In the genomic region with DNA sequence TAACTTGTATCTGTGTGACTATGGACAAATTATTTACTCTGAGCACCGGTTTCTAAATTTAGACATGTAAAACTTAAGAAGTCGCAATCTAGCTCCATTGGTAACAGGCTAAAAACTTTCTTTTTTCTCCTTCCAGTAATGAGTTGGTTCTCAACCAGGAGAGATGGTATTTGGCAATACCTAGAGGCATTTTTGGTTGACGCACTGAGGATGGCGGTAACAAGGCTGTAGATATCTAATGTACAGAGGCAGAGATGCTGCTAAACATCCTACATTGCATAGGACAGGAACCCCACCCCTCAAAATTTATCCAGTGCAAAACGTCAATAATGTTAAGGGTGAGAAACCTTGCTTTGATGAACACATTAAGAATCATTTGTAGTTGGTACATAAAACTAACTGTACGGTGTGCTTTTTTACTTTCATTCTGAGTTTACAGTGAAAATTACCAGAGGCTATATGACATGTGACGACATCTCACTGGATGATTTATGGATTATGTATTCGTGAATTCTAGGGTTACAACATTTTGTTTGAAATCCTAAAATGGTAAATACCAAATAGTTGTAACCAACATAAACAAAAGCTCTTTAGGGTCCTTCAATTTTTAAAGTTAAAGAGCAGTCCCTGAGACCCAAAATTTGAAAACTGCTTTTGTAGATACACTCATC, we compare ENCODE assay signal across 13 cellular contexts.
"Had no signal": no experiment of that assay in that cellular context is flagged by ENCODE, and none has a peak within 500 bp of the region (broad histone marks: within the 10 kb centered on the region; RNA-seq: fewer than 3 reads in every experiment).

No MANE protein-coding gene starts in this region.

- H3K36me3 ChIP-seq: cardiac muscle cell, ovary had no signal

- DNase-seq: activated CD4-positive, alpha-beta T cell treated with anti-CD3 and anti-CD28 coated beads, Interleukin-2, amount 10 ng/mL, durations not matched to agents 7 days and 5 days; activated CD4-positive, CD25-positive, alpha-beta regulatory T cell; activated naive CD4-positive, alpha-beta T cell treated with anti-CD3 and anti-CD28 coated beads, Interleukin-2, amount 10 ng/mL, durations not matched to agents 7 days and 5 days; dorsolateral prefrontal cortex; endodermal cell; islet precursor cell; naive B cell; ovary; stimulated activated CD4-positive, alpha-beta T cell treated with anti-CD3 and anti-CD28 coated beads, Interleukin-1b, Interleukin-23, amount 100 ng/mL, for 48 hours; stimulated activated naive CD8-positive, alpha-beta T cell treated with anti-CD3 and anti-CD28 coated beads, Interleukin-15, amount 100 ng/mL, for 72 hours; testis had no signal

- H3K27ac Mint-ChIP-seq: activated CD4-positive, alpha-beta T cell treated with anti-CD3 and anti-CD28 coated beads, Interleukin-2, amount 10 ng/mL, durations not matched to agents 7 days and 5 days; activated naive CD4-positive, alpha-beta T cell treated with anti-CD3 and anti-CD28 coated beads, Interleukin-2, amount 10 ng/mL, durations not matched to agents 7 days and 5 days; endodermal cell; stimulated activated naive CD8-positive, alpha-beta T cell treated with anti-CD3 and anti-CD28 coated beads, Interleukin-15, amount 100 ng/mL, for 72 hours had no signal

- ATAC-seq: left lobe of liver; stimulated activated naive CD8-positive, alpha-beta T cell treated with anti-CD3 and anti-CD28 coated beads, Interleukin-15, amount 100 ng/mL, for 72 hours had no signal

- H3K4me1 ChIP-seq: testis had no signal

- H3K4me1 Mint-ChIP-seq: activated naive CD4-positive, alpha-beta T cell treated with anti-CD3 and anti-CD28 coated beads, Interleukin-2, amount 10 ng/mL, durations not matched to agents 7 days and 5 days; endodermal cell; stimulated activated naive CD8-positive, alpha-beta T cell treated with anti-CD3 and anti-CD28 coated beads, Interleukin-15, amount 100 ng/mL, for 72 hours had no signal

- H3K9me3 Mint-ChIP-seq: stimulated activated naive CD8-positive, alpha-beta T cell treated with anti-CD3 and anti-CD28 coated beads, Interleukin-15, amount 100 ng/mL, for 72 hours had no signal

- H3K4me3 Mint-ChIP-seq: activated CD4-positive, alpha-beta T cell treated with anti-CD3 and anti-CD28 coated beads, Interleukin-2, amount 10 ng/mL, durations not matched to agents 7 days and 5 days; activated naive CD4-positive, alpha-beta T cell treated with anti-CD3 and anti-CD28 coated beads, Interleukin-2, amount 10 ng/mL, durations not matched to agents 7 days and 5 days; endodermal cell; naive B cell; stimulated activated naive CD8-positive, alpha-beta T cell treated with anti-CD3 and anti-CD28 coated beads, Interleukin-15, amount 100 ng/mL, for 72 hours had no signal

- H3K4me3 ChIP-seq: cardiac muscle cell, dorsolateral prefrontal cortex, ovary, testis had no signal

- H3K27me3 Mint-ChIP-seq: activated CD4-positive, alpha-beta T cell treated with anti-CD3 and anti-CD28 coated beads, Interleukin-2, amount 10 ng/mL, durations not matched to agents 7 days and 5 days; activated naive CD4-positive, alpha-beta T cell treated with anti-CD3 and anti-CD28 coated beads, Interleukin-2, amount 10 ng/mL, durations not matched to agents 7 days and 5 days; naive B cell; stimulated activated naive CD8-positive, alpha-beta T cell treated with anti-CD3 and anti-CD28 coated beads, Interleukin-15, amount 100 ng/mL, for 72 hours had no signal

- H3K9me3 ChIP-seq: ovary, testis had no signal

- H3K27me3 ChIP-seq: cardiac muscle cell, dorsolateral prefrontal cortex, ovary, testis had no signal

- H3K27ac ChIP-seq: cardiac muscle cell, dorsolateral prefrontal cortex, ovary, testis had no signal
